Comparison of ENCODE assay signal across 8 cellular contexts in genomic region chr14:100375273-100375962, GRCh38. TPM values are rescaled to one million over a fixed set of nuclear protein-coding genes. Genes with fewer than 3 reads are reported as not detected.
DNase-seq lines count a peak whose midpoint lies in the region; ATAC-seq, FAIRE-seq and TF ChIP-seq lines count a peak whose summit lies in the region.

No MANE protein-coding gene starts in this region.

- peak; percentile 33 for ATAC-seq in GM21619 (IDR thresholded peaks at IDR 0.05; ENCODE audit: unreplicated experiment)
- peak; percentile 2; the same call in 2 of the 3 replicates for ATAC-seq in HepG2
- no peak for ATAC-seq in GM18519 (IDR thresholded peaks at IDR 0.05; ENCODE audit: low FRiP score, unreplicated experiment)

- TF ChIP-seq CTCF in WERI-Rb-1 (IDR thresholded peaks at IDR 0.05; ENCODE audit: low read depth, low read length): no peak
- TF ChIP-seq CTCF in choroid plexus epithelial cell (conservative IDR thresholded peaks at IDR 0.05; ENCODE audit: low read depth, low read length): no peak
- TF ChIP-seq CTCF in HepG2 (CRISPR knock-in tag; IDR thresholded peaks at IDR 0.05): no peak

- CTCF ChIA-PET in HepG2 (lab: Yijun Ruan, JAX; ENCODE audit: low intra/inter-chr PET ratio, low total read pairs): no interaction called here

- TF ChIP-seq RAD21 in HepG2 (CRISPR knock-in tag; IDR thresholded peaks at IDR 0.05): no peak

- H3K9ac ChIP-seq in HepG2 (ENCODE audit: insufficient read depth, low read depth, low read length): peak overlapping the region; percentile 83

- no peaks in the 10 kb centered on the region for H4K20me1 ChIP-seq in HepG2 (ENCODE audit: insufficient read depth, low read length)

- POLR2A ChIA-PET in HepG2 (lab: Yijun Ruan, JAX): interaction anchor here (0.6 to 1.2 kb wide), 11 partner anchors 22 to 284 kb away, joined by 3 to 8 read pairs (median 4); no protein-coding TSS in a partner anchor

- H3K4me2 ChIP-seq in HepG2 (ENCODE audit: low read depth, low read length): peak overlapping the region; percentile 84

- in situ Hi-C loops in HepG2 (cut with HindIII; ENCODE audit: extremely low pct_ligation_motif_present, low pct_unique_long_range_greater_than_20kb): loop anchor here (5.0 kb wide), 1 partner anchor 68 kb away; the partner anchor contains the start of gene SLC25A29

- TF ChIP-seq EP300 in HepG2 (IDR thresholded peaks at IDR 0.05; ENCODE audit: low read depth in 2 of 2, low read length in 2 of 2): no peak
- TF ChIP-seq EP300 in HepG2 (CRISPR knock-in tag; IDR thresholded peaks at IDR 0.05; ENCODE audit: borderline replicate concordance): no peak

- 0 out of 2 replicates have a peak, but pooled peaks cover 5% of the 10 kb centered on the region for H3K36me3 ChIP-seq in WERI-Rb-1
- peaks cover 3 to 7% of the 10 kb centered on the region in 2 experiments; a peak in 2 of 5 replicates for H3K36me3 ChIP-seq in HepG2 (replicated peaks in 1 of 2; ENCODE audit: control insufficient read depth in 1 of 2, insufficient read depth in 2 of 2, low read length in 2 of 2)

- no peak for FAIRE-seq in HepG2 (lab: Jason Lieb, UNC)

- H3K9me3 ChIP-seq in WERI-Rb-1 (ENCODE audit: severe bottlenecking) (no peaks in the 10 kb centered on the region), HepG2 (ENCODE audit: low read length) (no peaks in the 10 kb centered on the region)

- no peak overlapping the region for H2AFZ ChIP-seq in HepG2 (ENCODE audit: low read length)

- 6% methylated on average over 17 of the region's 17 CpGs for WGBS in HepG2 (ENCODE audit: low lambda C conversion rate)

- H3K27ac ChIP-seq in WERI-Rb-1 (peak overlapping the region; percentile 51), HepG2 (ENCODE audit: extremely low read length, insufficient read depth, low read length) (peak overlapping the region; percentile 67)

- DNase-seq in Daoy (ENCODE audit: low read depth) (peak; percentile 93), WERI-Rb-1 (no peak), choroid plexus epithelial cell (ENCODE audit: low read depth) (peak; percentile 98), HepG2 (ENCODE audit: low spot score) (peak; percentile 20)
- DNase-seq in Jurkat, Clone E6-1 (ENCODE audit: low read depth, low spot score): no peak
- peak; percentile 61 to 85 (median 75) for DNase-seq in stimulated activated CD4-positive, alpha-beta T cell treated with anti-CD3 and anti-CD28 coated beads, TNF-alpha, amount 100 ng/mL, for 24 hours (ENCODE audit: low read depth in 3 of 3)

- peaks cover 7% of the 10 kb centered on the region for H3K79me2 ChIP-seq in HepG2 (ENCODE audit: insufficient read depth, low read length)

- BruUV-seq in HepG2 (replicated peaks; lab: Mats Ljungman, UMichigan): no TSS peak

- H3K4me3 ChIP-seq in Jurkat, Clone E6-1 (ENCODE audit: low read length): peak overlapping the region; percentile 75
- peak overlapping the region; percentile 64 for H3K4me3 ChIP-seq in WERI-Rb-1 (ENCODE audit: low read depth, low read length)
- H3K4me3 ChIP-seq in choroid plexus epithelial cell (ENCODE audit: low read depth, low read length): peak overlapping the region; percentile 83
- H3K4me3 ChIP-seq in HepG2 (replicated peaks in 1 of 3; ENCODE audit: insufficient read depth in 1 of 3, low read depth in 2 of 3, low read length in 3 of 3): peak overlapping the region; percentile 72 to 87 (median 79)

- H3K4me1 ChIP-seq in HepG2 (ENCODE audit: insufficient read depth, low read length): peaks cover 33% of the 10 kb centered on the region

- peak in 1 of 2 experiments; percentile 23; a peak in 2 of 4 replicates for TF ChIP-seq POLR2A in HepG2 (IDR thresholded peaks at IDR 0.05; ENCODE audit: insufficient read depth in 1 of 2, low read depth in 2 of 2, low read length in 2 of 2)

- intact Hi-C loops in HepG2 (cut with micrococcal nuclease; ENCODE audit: unreplicated experiment): loop anchor here (5.0 kb wide), 1 partner anchor 53 kb away; the partner anchor contains the start of gene SLC25A47

- H3K27me3 ChIP-seq in WERI-Rb-1 (ENCODE audit: insufficient read depth, low read depth, severe bottlenecking) (no peaks in the 10 kb centered on the region), HepG2 (ENCODE audit: control insufficient read depth in 1 of 2, insufficient read depth in 2 of 2, low read length in 2 of 2) (no peaks in the 10 kb centered on the region)

TF ChIP-seq in HepG2, 621 proteins besides CTCF, POLR2A, EP300 and RAD21 (continues in another document):
- TF ChIP-seq PATZ1 (CRISPR knock-in tag; IDR thresholded peaks at IDR 0.05) (peak; percentile 67; the same call in 1 of the 2 replicates), ZNF549 (CRISPR knock-in tag; IDR thresholded peaks at IDR 0.05) (no peak), CEBPG (CRISPR knock-in tag; IDR thresholded peaks at IDR 0.05) (peak; percentile 73), CEBPB (IDR thresholded peaks at IDR 0.05; ENCODE audit: borderline replicate concordance, low read depth, low read length) (peak; percentile 15; the same call in 1 of the 2 replicates), POLR2G (IDR thresholded peaks at IDR 0.05; ENCODE audit: low read depth, low read length) (peak; percentile 40; the same call in 1 of the 2 replicates)

RNA-seq across cellular contexts. Expression of gene WDR25, which starts 0.9 kb away (rescaled TPM):
- 30.2 and 32.1 TPM in 2 replicates for total RNA-seq in Daoy (2014; rRNA removed; shearing (Covaris generic))
- 6.5 TPM for polyA plus RNA-seq in Jurkat, Clone E6-1 (2012; ENCODE audit: insufficient read depth, insufficient read length)
- total RNA-seq in HepG2 (2016; rRNA removed; fragmentation: Illumina TruSeq; extraction: Trizol): 4.2 and 4.6 TPM in 2 replicates
- total RNA-seq in HepG2 (2016; cell fraction: cytosol; rRNA removed; fragmentation: Illumina TruSeq; extraction: Trizol; ENCODE audit: low read depth): 4.4 and 4.8 TPM in 2 replicates
- 3.9 and 4.2 TPM in 2 replicates for total RNA-seq in HepG2 (2016; cell fraction: insoluble cytoplasmic fraction; rRNA removed; fragmentation: Illumina TruSeq; extraction: Trizol)
- 3.5 and 3.9 TPM in 2 replicates for total RNA-seq in HepG2 (2016; cell fraction: membrane; rRNA removed; fragmentation: Illumina TruSeq; extraction: Trizol)
- total RNA-seq in HepG2 (2016; cell fraction: nucleus; rRNA removed; fragmentation: Illumina TruSeq; extraction: Trizol): 2.5 and 2.6 TPM in 2 replicates
- 2.4 and 2.7 TPM in 2 replicates for polyA plus RNA-seq in HepG2 (2011; rRNA removed)
- 1.7 and 2.6 TPM in 2 replicates for polyA plus RNA-seq in HepG2 (2011; cell fraction: cytosol; rRNA removed)
- 2.3 and 2.6 TPM in 2 replicates for polyA plus RNA-seq in HepG2 (2011; cell fraction: nucleus; rRNA removed)
- 1.7 TPM in 2 replicates for polyA plus RNA-seq in HepG2 (2012)
- polyA plus RNA-seq in HepG2 (2016; cell fraction: cytosol; fragmentation: Illumina TruSeq; extraction: Trizol; ENCODE audit: low read depth): 1.4 and 2.7 TPM in 2 replicates
- 4.5 and 5.6 TPM in 2 replicates for polyA plus RNA-seq in HepG2 (2016; cell fraction: insoluble cytoplasmic fraction; fragmentation: Illumina TruSeq; extraction: Trizol; ENCODE audit: low read depth)
- polyA plus RNA-seq in HepG2 (2016; cell fraction: membrane; fragmentation: Illumina TruSeq; extraction: Trizol; ENCODE audit: low read depth): 1.9 and 2.2 TPM in 2 replicates
- 3.1 and 4.3 TPM in 2 replicates for polyA plus RNA-seq in HepG2 (2016; cell fraction: nucleus; fragmentation: Illumina TruSeq; extraction: Trizol; ENCODE audit: insufficient read depth, low read depth)
- polyA minus RNA-seq in HepG2 (2011; rRNA and poly(A)+ RNA removed; ENCODE audit: low replicate concordance): 6.6 and 21.3 TPM in 2 replicates
- polyA minus RNA-seq in HepG2 (2011; cell fraction: cytosol; rRNA and poly(A)+ RNA removed): 2.1 and 2.2 TPM in 2 replicates
- 3.7 and 5.2 TPM in 2 replicates for polyA minus RNA-seq in HepG2 (2011; cell fraction: nucleus; rRNA and poly(A)+ RNA removed)

RNA-seq across cellular contexts. Expression of gene SLC25A47, which starts 52.3 kb away (rescaled TPM):
- not detected in 2 replicates for total RNA-seq in Daoy (2014; rRNA removed; shearing (Covaris generic))
- polyA plus RNA-seq in Jurkat, Clone E6-1 (2012; ENCODE audit: insufficient read depth, insufficient read length): not detected
- 0.87 and 1.0 TPM in 2 replicates for total RNA-seq in HepG2 (2016; rRNA removed; fragmentation: Illumina TruSeq; extraction: Trizol)
- 0.71 and 1.5 TPM in 2 replicates for total RNA-seq in HepG2 (2016; cell fraction: cytosol; rRNA removed; fragmentation: Illumina TruSeq; extraction: Trizol; ENCODE audit: low read depth)
- total RNA-seq in HepG2 (2016; cell fraction: insoluble cytoplasmic fraction; rRNA removed; fragmentation: Illumina TruSeq; extraction: Trizol): 0.88 and 0.95 TPM in 2 replicates
- total RNA-seq in HepG2 (2016; cell fraction: membrane; rRNA removed; fragmentation: Illumina TruSeq; extraction: Trizol): 0.53 and 1.1 TPM in 2 replicates
- total RNA-seq in HepG2 (2016; cell fraction: nucleus; rRNA removed; fragmentation: Illumina TruSeq; extraction: Trizol): 0.47 and 0.65 TPM in 2 replicates
- 1.7 and 7.6 TPM in 2 replicates for polyA plus RNA-seq in HepG2 (2011; rRNA removed)
- polyA plus RNA-seq in HepG2 (2011; cell fraction: cytosol; rRNA removed): 3.2 and 4.5 TPM in 2 replicates
- 4.2 and 9.5 TPM in 2 replicates for polyA plus RNA-seq in HepG2 (2011; cell fraction: nucleus; rRNA removed)
- 6.6 and 11.5 TPM in 2 replicates for polyA plus RNA-seq in HepG2 (2012)
- 0.17 and 0.24 TPM in 2 replicates for polyA plus RNA-seq in HepG2 (2016; cell fraction: cytosol; fragmentation: Illumina TruSeq; extraction: Trizol; ENCODE audit: low read depth)
- polyA plus RNA-seq in HepG2 (2016; cell fraction: insoluble cytoplasmic fraction; fragmentation: Illumina TruSeq; extraction: Trizol; ENCODE audit: low read depth): 0.51 and 0.54 TPM in 2 replicates
- 0.41 and 0.42 TPM in 2 replicates for polyA plus RNA-seq in HepG2 (2016; cell fraction: membrane; fragmentation: Illumina TruSeq; extraction: Trizol; ENCODE audit: low read depth)
- 0.53 and 0.61 TPM in 2 replicates for polyA plus RNA-seq in HepG2 (2016; cell fraction: nucleus; fragmentation: Illumina TruSeq; extraction: Trizol; ENCODE audit: insufficient read depth, low read depth)
- polyA minus RNA-seq in HepG2 (2011; rRNA and poly(A)+ RNA removed; ENCODE audit: low replicate concordance): 4.3 TPM in 1 of 2 replicates, not detected in the other
- 2.3 and 3.1 TPM in 2 replicates for polyA minus RNA-seq in HepG2 (2011; cell fraction: cytosol; rRNA and poly(A)+ RNA removed)
- polyA minus RNA-seq in HepG2 (2011; cell fraction: nucleus; rRNA and poly(A)+ RNA removed): 0.52 and 1.5 TPM in 2 replicates

Comparison
In these comparisons a context has a peak if more than half of its experiments do, and no peak if none do; other contexts are left out.
1. DNase-seq: peak in Daoy (single experiment), choroid plexus epithelial cell (single experiment), HepG2 (single experiment) and stimulated activated CD4-positive, alpha-beta T cell treated with anti-CD3 and anti-CD28 coated beads, TNF-alpha, amount 100 ng/mL, for 24 hours (3 of 3); none in Jurkat, Clone E6-1 (single experiment) and WERI-Rb-1 (single experiment).
2. Peak in every context shown above with its lines, with median percentiles within 50 percentile points of each other: H3K4me3 ChIP-seq.